7 cellular contexts compared by ENCODE assay signal in genomic region chrX:38754102-38754790, GRCh38.
DNase-seq lines count a peak whose midpoint lies in the region; FAIRE-seq and TF ChIP-seq lines count a peak whose summit lies in the region.

No MANE protein-coding gene starts in this region.

- no peaks in the 10 kb centered on the region for H3K27me3 ChIP-seq in brain microvascular endothelial cell (replicated peaks)

- TF ChIP-seq CTCF in brain microvascular endothelial cell (IDR thresholded peaks at IDR 0.05; ENCODE audit: low read depth, low read length, missing control alignments): peak; percentile 57

- FAIRE-seq in H54 (lab: Jason Lieb, UNC): no peak

- TF ChIP-seq POLR2A in H54 (IDR thresholded peaks at IDR 0.05; ENCODE audit: low read depth, low read length): no peak

- H3K27ac ChIP-seq in brain microvascular endothelial cell: no peak overlapping the region

- no peaks in the 10 kb centered on the region for H3K36me3 ChIP-seq in brain microvascular endothelial cell (replicated peaks)

- DNase-seq in ELR (ENCODE audit: low read depth) (peak; percentile 41), HuH-7 (ENCODE audit: low spot score) (peak; percentile 6), OCI-M1 (lab: John Stamatoyannopoulos, UW) (peak; percentile 70), brain microvascular endothelial cell (peak; percentile 41), left kidney (ENCODE audit: low read depth, low spot score) (peak; percentile 65), H54 (ENCODE audit: insufficient read length, low spot score) (no peak)
- peak; percentile 10 for DNase-seq in stimulated activated naive CD4-positive, alpha-beta T cell treated with Interleukin-2 at 50 U/mL for 16 hours (lab: John Stamatoyannopoulos, UW)

- in situ Hi-C loops in brain microvascular endothelial cell (cut with HindIII; ENCODE audit: low pct_ligation_motif_present, low sequenced_read_pairs): no loop called here

- H3K4me3 ChIP-seq in brain microvascular endothelial cell (ENCODE audit: low read depth, low read length): no peak overlapping the region
